In the genomic region with DNA sequence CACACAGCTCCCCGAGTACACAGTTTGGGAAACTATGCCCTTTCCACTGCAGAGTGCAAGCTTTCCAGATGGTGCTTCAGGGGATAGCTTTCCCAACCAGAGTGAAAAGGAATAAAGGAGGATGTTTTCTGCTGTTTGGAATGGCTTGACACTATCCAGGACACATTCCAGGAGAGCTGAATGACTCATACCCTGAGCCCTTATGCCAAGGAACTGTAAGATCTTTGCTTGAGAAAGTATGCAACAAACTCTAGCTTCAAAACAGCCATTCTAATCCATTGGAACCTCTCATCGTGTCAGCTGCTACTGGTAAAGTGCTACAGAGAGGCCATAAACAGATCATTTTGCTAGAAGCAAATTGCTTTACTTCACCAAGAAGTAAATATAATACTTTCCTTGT, we compare ENCODE assay signal across 1 cellular context.
TF ChIP-seq lines count a peak whose summit lies in the region.

No MANE protein-coding gene starts in this region.

TF ChIP-seq in SK-N-SH, 30 proteins besides CTCF, POLR2A, EP300 and RAD21 (continued from another document):
- peak; percentile 70; the same call in 1 of the 2 replicates for TF ChIP-seq RXRA (IDR thresholded peaks at IDR 0.05; ENCODE audit: borderline replicate concordance, low read depth)
- TF ChIP-seq EZH2phosphoT487 (IDR thresholded peaks at IDR 0.05; ENCODE audit: borderline replicate concordance, low read depth): no peak
- peak; percentile 12; the same call in 1 of the 2 replicates for TF ChIP-seq YY1 (IDR thresholded peaks at IDR 0.05; ENCODE audit: low read depth)
- TF ChIP-seq NFIC (IDR thresholded peaks at IDR 0.05; ENCODE audit: borderline replicate concordance): peak; percentile 96
- TF ChIP-seq CHD2 (IDR thresholded peaks at IDR 0.05; ENCODE audit: low read length, partially characterized antibody): peak; percentile 49
- TF ChIP-seq, protein P1, sequence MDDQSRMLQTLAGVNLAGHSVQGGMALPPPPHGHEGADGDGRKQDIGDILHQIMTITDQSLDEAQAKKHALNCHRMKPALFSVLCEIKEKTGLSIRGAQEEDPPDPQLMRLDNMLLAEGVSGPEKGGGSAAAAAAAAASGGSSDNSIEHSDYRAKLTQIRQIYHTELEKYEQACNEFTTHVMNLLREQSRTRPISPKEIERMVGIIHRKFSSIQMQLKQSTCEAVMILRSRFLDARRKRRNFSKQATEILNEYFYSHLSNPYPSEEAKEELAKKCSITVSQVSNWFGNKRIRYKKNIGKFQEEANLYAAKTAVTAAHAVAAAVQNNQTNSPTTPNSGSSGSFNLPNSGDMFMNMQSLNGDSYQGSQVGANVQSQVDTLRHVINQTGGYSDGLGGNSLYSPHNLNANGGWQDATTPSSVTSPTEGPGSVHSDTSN (IDR thresholded peaks at IDR 0.05): peak; percentile 96
- TF ChIP-seq, protein P2, sequence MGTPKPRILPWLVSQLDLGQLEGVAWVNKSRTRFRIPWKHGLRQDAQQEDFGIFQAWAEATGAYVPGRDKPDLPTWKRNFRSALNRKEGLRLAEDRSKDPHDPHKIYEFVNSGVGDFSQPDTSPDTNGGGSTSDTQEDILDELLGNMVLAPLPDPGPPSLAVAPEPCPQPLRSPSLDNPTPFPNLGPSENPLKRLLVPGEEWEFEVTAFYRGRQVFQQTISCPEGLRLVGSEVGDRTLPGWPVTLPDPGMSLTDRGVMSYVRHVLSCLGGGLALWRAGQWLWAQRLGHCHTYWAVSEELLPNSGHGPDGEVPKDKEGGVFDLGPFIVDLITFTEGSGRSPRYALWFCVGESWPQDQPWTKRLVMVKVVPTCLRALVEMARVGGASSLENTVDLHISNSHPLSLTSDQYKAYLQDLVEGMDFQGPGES (IDR thresholded peaks at IDR 0.05; ENCODE audit: low read depth, low read length): no peak
